In genomic region chr22:33271390-33272161, GRCh38 we compare ENCODE assay signal across 8 cellular contexts.
DNase-seq lines count a peak whose midpoint lies in the region; ATAC-seq and TF ChIP-seq lines count a peak whose summit lies in the region.

No MANE protein-coding gene starts in this region.

- H3K4me3 Mint-ChIP-seq in naive B cell = peak overlapping the region; percentile 37 to 84 (median 68)
- no peak overlapping the region for H3K4me3 Mint-ChIP-seq in osteocyte (ENCODE audit: unreplicated experiment)
- no peak overlapping the region for H3K4me3 Mint-ChIP-seq in activated T-cell treated with anti-CD3 and anti-CD28 coated beads, Interleukin-2, amount 50 U/mL, for 4 hours

- no peak for TF ChIP-seq CTCF in osteocyte (IDR thresholded peaks at IDR 0.05)

- H3K27ac Mint-ChIP-seq in naive B cell (peak overlapping the region; percentile 81 to 99 (median 92)), osteocyte (ENCODE audit: unreplicated experiment) (no peak overlapping the region)

- ATAC-seq in GM18519 (IDR thresholded peaks at IDR 0.05; ENCODE audit: low FRiP score, unreplicated experiment) (peak; percentile 65), HG02870 (IDR thresholded peaks at IDR 0.05; ENCODE audit: unreplicated experiment) (peak; percentile 70), naive B cell (ENCODE audit: low read depth in 2 of 2) (peak; percentile 94 to 95)
- ATAC-seq in activated T-cell treated with anti-CD3 and anti-CD28 coated beads, Interleukin-2, amount 50 U/mL, for 4 hours = no peak

- H3K27me3 Mint-ChIP-seq in naive B cell (no peaks in the 10 kb centered on the region), osteocyte (ENCODE audit: unreplicated experiment) (no peaks in the 10 kb centered on the region)
- no peaks in the 10 kb centered on the region for H3K27me3 Mint-ChIP-seq in activated T-cell treated with anti-CD3 and anti-CD28 coated beads, Interleukin-2, amount 50 U/mL, for 4 hours (ENCODE audit: low read depth)

- TF ChIP-seq POLR2A in Raji (IDR thresholded peaks at IDR 0.05; ENCODE audit: insufficient read depth, low read depth, low read length) = peak; percentile 31; the same call in 1 of the 2 replicates

- peak; percentile 83 for DNase-seq in naive B cell
- no peak for DNase-seq in mesenteric fat pad (ENCODE audit: low spot score)
- no peak for DNase-seq in osteocyte (ENCODE audit: extremely low spot score, unreplicated experiment)
- no peak for DNase-seq in NCI-H510A treated with DMSO at 0.1 percent for 48 hours (lab: John Stamatoyannopoulos, UW)
- no peak for DNase-seq in activated T-cell treated with anti-CD3 and anti-CD28 coated beads, Interleukin-2, amount 50 U/mL, for 4 hours

- H3K36me3 Mint-ChIP-seq in naive B cell (peaks cover 8 to 13% of the 10 kb centered on the region in 2 donors), osteocyte (ENCODE audit: unreplicated experiment) (no peaks in the 10 kb centered on the region)
- H3K36me3 Mint-ChIP-seq in activated T-cell treated with anti-CD3 and anti-CD28 coated beads, Interleukin-2, amount 50 U/mL, for 4 hours (ENCODE audit: insufficient read depth) = no peaks in the 10 kb centered on the region

- H3K9me3 Mint-ChIP-seq in naive B cell (peaks cover 0 to 2% (median 0%) of the 10 kb centered on the region in 7 donors), osteocyte (ENCODE audit: unreplicated experiment) (peaks cover 3% of the 10 kb centered on the region)
- no peaks in the 10 kb centered on the region for H3K9me3 Mint-ChIP-seq in activated T-cell treated with anti-CD3 and anti-CD28 coated beads, Interleukin-2, amount 50 U/mL, for 4 hours

- H3K4me1 Mint-ChIP-seq in naive B cell (peaks cover 63 to 91% (median 72%) of the 10 kb centered on the region in 3 donors), osteocyte (ENCODE audit: unreplicated experiment) (no peaks in the 10 kb centered on the region)
- H3K4me1 Mint-ChIP-seq in activated T-cell treated with anti-CD3 and anti-CD28 coated beads, Interleukin-2, amount 50 U/mL, for 4 hours (ENCODE audit: low read depth) = no peaks in the 10 kb centered on the region

Comparison
In these comparisons a context has a peak if more than half of its experiments do, and no peak if none do; other contexts are left out.
1. ATAC-seq: peak in GM18519 (single experiment), HG02870 (single experiment) and naive B cell (2 of 2); none in activated T-cell treated with anti-CD3 and anti-CD28 coated beads, Interleukin-2, amount 50 U/mL, for 4 hours (0 of 2).
2. H3K4me3 Mint-ChIP-seq: peak in naive B cell (8 of 8); none in osteocyte (single experiment) and activated T-cell treated with anti-CD3 and anti-CD28 coated beads, Interleukin-2, amount 50 U/mL, for 4 hours (single experiment).